23 cellular contexts compared by ENCODE assay signal in genomic region chr3:103829723-103830326, GRCh38.
"Had no signal": no experiment of that assay in that cellular context is flagged by ENCODE, and none has a peak within 500 bp of the region (broad histone marks: within the 10 kb centered on the region; RNA-seq: fewer than 3 reads in every experiment).

No MANE protein-coding gene starts in this region.

- DNase-seq: dermis blood vessel endothelial cell; dorsolateral prefrontal cortex; effector CD4-positive, alpha-beta T cell; effector memory CD4-positive, alpha-beta T cell; foreskin keratinocyte; heart left ventricle; hypothalamus; immature natural killer cell; left cardiac atrium; left lung; left ventricle myocardium superior; lower lobe of right lung; mesenchymal stem cell; mucosa of descending colon; naive B cell had no signal

- H3K36me3 ChIP-seq: esophagus muscularis mucosa, gastroesophageal sphincter, heart left ventricle, left lung, lower lobe of right lung had no signal

- H3K27ac ChIP-seq: coronary artery, dorsolateral prefrontal cortex, esophagus muscularis mucosa, foreskin keratinocyte, gastroesophageal sphincter, heart left ventricle, hepatocyte, left lung, lower lobe of right lung had no signal

- ATAC-seq: foreskin keratinocyte, gastroesophageal sphincter, heart left ventricle, left cardiac atrium, left lung, left ventricle myocardium superior, lower lobe of right lung, mucosa of descending colon had no signal

- H3K27me3 ChIP-seq: dorsolateral prefrontal cortex, esophagus muscularis mucosa, foreskin keratinocyte, gastroesophageal sphincter, heart left ventricle, hepatocyte, left lung had no signal

- H3K4me3 ChIP-seq: coronary artery, dorsolateral prefrontal cortex, esophagus muscularis mucosa, gastroesophageal sphincter, heart left ventricle, hepatocyte, left lung, lower lobe of right lung, mucosa of descending colon had no signal

- H3K9me3 ChIP-seq: gastroesophageal sphincter, lower lobe of right lung, mucosa of descending colon had no signal

- H3K4me2 ChIP-seq: hepatocyte had no signal

- H3K4me1 ChIP-seq: esophagus muscularis mucosa, gastroesophageal sphincter, heart left ventricle, left lung, lower lobe of right lung had no signal

- H2AFZ ChIP-seq: hepatocyte had no signal

- FAIRE-seq: colon, endothelial cell of umbilical vein, frontal cortex, keratinocyte had no signal

- H3K79me2 ChIP-seq: hepatocyte had no signal
